29 cellular contexts compared by ENCODE assay signal in the genomic region with DNA sequence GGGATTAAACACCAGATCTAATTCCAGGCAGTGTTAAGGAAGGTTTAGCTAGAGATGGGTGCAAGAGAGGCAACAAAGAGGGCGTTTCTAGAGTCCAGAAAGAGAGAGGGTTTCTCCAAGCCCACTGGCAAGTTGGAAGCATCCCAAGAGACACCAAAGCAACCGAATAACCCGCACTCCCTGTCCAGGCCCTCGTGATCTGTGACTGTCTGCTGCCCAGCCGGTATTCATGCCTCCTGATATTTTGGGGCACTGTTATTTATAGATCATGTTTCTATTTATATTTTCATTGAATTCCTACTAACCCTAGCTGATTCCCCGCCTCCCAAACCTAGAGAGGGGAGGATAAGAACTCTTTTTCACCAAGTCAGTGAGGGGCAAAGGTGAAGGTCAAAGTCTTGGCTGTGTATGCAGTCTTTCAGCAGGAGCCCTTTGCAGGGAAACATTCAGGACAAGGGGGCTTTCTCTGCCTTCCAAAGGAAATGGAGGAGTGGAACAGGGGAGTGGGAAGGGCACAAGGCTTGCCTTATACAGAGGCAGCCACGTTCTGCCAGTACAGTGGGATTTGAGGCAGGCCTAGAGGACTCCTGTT.
DNase-seq lines count a peak whose midpoint lies in the region; ATAC-seq and TF ChIP-seq lines count a peak whose summit lies in the region.
"Had no signal": no experiment of that assay in that cellular context is flagged by ENCODE, and none has a peak within 500 bp of the region (broad histone marks: within the 10 kb centered on the region; RNA-seq: fewer than 3 reads in every experiment).

No MANE protein-coding gene starts in this region.

- peaks cover 0 to 7% (median 0%) of the 10 kb centered on the region in 12 donors for H3K9me3 ChIP-seq in heart left ventricle
- H3K9me3 ChIP-seq in tibial nerve = peaks cover 0 to 8% (median 0%) of the 10 kb centered on the region in 4 donors
- H3K9me3 ChIP-seq: esophagus muscularis mucosa, mucosa of descending colon, SK-N-SH had no signal

- H3K36me3 Mint-ChIP-seq in chondrocyte (ENCODE audit: low read depth) (no peaks in the 10 kb centered on the region), nephron (ENCODE audit: low read depth) (no peaks in the 10 kb centered on the region)
- H3K36me3 Mint-ChIP-seq: activated naive CD8-positive, alpha-beta T cell treated with anti-CD3 and anti-CD28 coated beads for 36 hours; neural progenitor cell; type B pancreatic cell; WTC11 had no signal

- peak in 1 of 2 donors; percentile 70 for TF ChIP-seq EP300 in tibial nerve (IDR thresholded peaks at IDR 0.05)

- H3K4me3 ChIP-seq in heart left ventricle = no peak overlapping the region
- no peak overlapping the region for H3K4me3 ChIP-seq in tibial nerve
- H3K4me3 ChIP-seq: esophagus muscularis mucosa, mucosa of descending colon, neural progenitor cell, sigmoid colon had no signal

- H3K27me3 Mint-ChIP-seq in chondrocyte (ENCODE audit: low read depth) (no peaks in the 10 kb centered on the region), nephron (ENCODE audit: low read depth) (no peaks in the 10 kb centered on the region)
- H3K27me3 Mint-ChIP-seq: activated naive CD8-positive, alpha-beta T cell treated with anti-CD3 and anti-CD28 coated beads for 36 hours; type B pancreatic cell had no signal

- H3K4me1 ChIP-seq in heart left ventricle (peaks cover 0 to 48% (median 20%) of the 10 kb centered on the region in 12 donors), tibial nerve (peaks cover 0 to 51% (median 23%) of the 10 kb centered on the region in 4 donors)
- H3K4me1 ChIP-seq: neural progenitor cell had no signal

- H3K9me3 Mint-ChIP-seq in chondrocyte (ENCODE audit: low read depth) (peaks cover 2% of the 10 kb centered on the region), nephron (no peaks in the 10 kb centered on the region)
- H3K9me3 Mint-ChIP-seq: activated naive CD8-positive, alpha-beta T cell treated with anti-CD3 and anti-CD28 coated beads for 36 hours; dendritic cell treated with granulocyte-macrophage colony-stimulating factor and Interleukin-4, amounts not matched to agents 40 ng/mL and 50 ng/mL, for 4 days; WTC11 had no signal

- peak overlapping the region in 9 of 12 donors; percentile 60 to 82 (median 70) for H3K27ac ChIP-seq in heart left ventricle
- H3K27ac ChIP-seq in tibial nerve = peak overlapping the region; percentile 11 to 85 (median 50)
- H3K27ac ChIP-seq: esophagus muscularis mucosa, foreskin keratinocyte, neural progenitor cell, sigmoid colon had no signal

- ATAC-seq in heart left ventricle (peak; percentile 62 to 86 (median 76)), HG03439 (IDR thresholded peaks at IDR 0.05; ENCODE audit: unreplicated experiment) (no peak)
- ATAC-seq: foreskin keratinocyte, mucosa of descending colon, WTC11 had no signal

- no peak overlapping the region for H3K4me3 Mint-ChIP-seq in chondrocyte (ENCODE audit: unreplicated experiment)
- no peak overlapping the region for H3K4me3 Mint-ChIP-seq in nephron
- H3K4me3 Mint-ChIP-seq: activated CD4-positive, alpha-beta T cell treated with anti-CD3 and anti-CD28 coated beads, Interleukin-2, amount 10 ng/mL, durations not matched to agents 24 days and 14 days; activated naive CD8-positive, alpha-beta T cell treated with anti-CD3 and anti-CD28 coated beads for 36 hours; dendritic cell treated with granulocyte-macrophage colony-stimulating factor and Interleukin-4, amounts not matched to agents 40 ng/mL and 50 ng/mL, for 4 days; neural progenitor cell; WTC11 had no signal

- H3K27ac Mint-ChIP-seq in chondrocyte (ENCODE audit: unreplicated experiment) (peak overlapping the region; percentile 12), nephron (peak overlapping the region; percentile 17 to 51 (median 34))
- H3K27ac Mint-ChIP-seq: activated CD4-positive, alpha-beta T cell treated with anti-CD3 and anti-CD28 coated beads, Interleukin-2, amount 10 ng/mL, durations not matched to agents 24 days and 14 days; activated naive CD8-positive, alpha-beta T cell treated with anti-CD3 and anti-CD28 coated beads for 36 hours; dendritic cell treated with granulocyte-macrophage colony-stimulating factor and Interleukin-4, amounts not matched to agents 40 ng/mL and 50 ng/mL, for 4 days; neural progenitor cell; WTC11 had no signal

- no peak for TF ChIP-seq CTCF in chondrocyte (IDR thresholded peaks at IDR 0.05)
- no peak for TF ChIP-seq CTCF in heart left ventricle (IDR thresholded peaks at IDR 0.05)
- no peak for TF ChIP-seq CTCF in nephron (IDR thresholded peaks at IDR 0.05; ENCODE audit: unreplicated experiment in 3 of 3)
- no peak for TF ChIP-seq CTCF in tibial nerve (IDR thresholded peaks at IDR 0.05)

- no peak for TF ChIP-seq POLR2A in heart left ventricle (IDR thresholded peaks at IDR 0.05)
- TF ChIP-seq POLR2A in tibial nerve (IDR thresholded peaks at IDR 0.05) = no peak

- 44 to 57% (median 49%) methylated on average over 7 of the region's 7 CpGs for WGBS in heart left ventricle, 4 donors
- WGBS in tibial nerve, 2 donors = 34 to 39% methylated on average over 7 of the region's 7 CpGs

- no peak for DNase-seq in chondrocyte (ENCODE audit: low spot score)
- DNase-seq in heart left ventricle = peak in 2 of 5 donors; percentile 63 to 72
- no peak for DNase-seq in tibial nerve (ENCODE audit: low spot score in 2 of 2)
- DNase-seq in NCI-H2227 treated with DMSO at 0.1 percent for 48 hours (lab: John Stamatoyannopoulos, UW) = no peak
- no peak for DNase-seq in NCI-H1436 (lab: John Stamatoyannopoulos, UW)
- DNase-seq: activated CD4-positive, alpha-beta T cell treated with anti-CD3 and anti-CD28 coated beads, Interleukin-2, amount 10 ng/mL, durations not matched to agents 24 days and 14 days; activated CD8-positive, alpha-beta memory T cell treated with anti-CD3 and anti-CD28 coated beads for 24 hours; activated effector memory CD4-positive, alpha-beta T cell treated with Interleukin-2 at 50 U/mL for 16 hours; activated naive CD8-positive, alpha-beta T cell treated with anti-CD3 and anti-CD28 coated beads for 36 hours; activated T-cell treated with anti-CD3 and anti-CD28 coated beads, Interleukin-2, amount 50 U/mL, for 1 hour; anterior cingulate cortex; C1 segment of cervical spinal cord; foreskin keratinocyte; kidney glomerular epithelial cell; mucosa of descending colon; NCI-H146; NCI-H446 treated with DMSO at 0.1 percent for 48 hours; RPMI8226; sigmoid colon; SK-N-SH; stimulated activated CD4-positive, alpha-beta T cell treated with anti-CD3 and anti-CD28 coated beads, Interleukin-15, amount 100 ng/mL, for 24 hours; stimulated activated CD4-positive, alpha-beta T cell treated with anti-CD3 and anti-CD28 coated beads, Interleukin-4, amount 100 ng/mL, for 4 hours had no signal

- intact Hi-C loops in heart left ventricle (cut with DNase I) = no loop called here

- no peaks in the 10 kb centered on the region for H3K36me3 ChIP-seq in heart left ventricle
- H3K36me3 ChIP-seq in tibial nerve = no peaks in the 10 kb centered on the region
- H3K36me3 ChIP-seq: esophagus muscularis mucosa, neural progenitor cell, sigmoid colon had no signal

- H3K27me3 ChIP-seq in heart left ventricle = no peaks in the 10 kb centered on the region
- H3K27me3 ChIP-seq in tibial nerve = no peaks in the 10 kb centered on the region
- H3K27me3 ChIP-seq: esophagus muscularis mucosa, foreskin keratinocyte, neural progenitor cell, sigmoid colon had no signal

- H3K4me1 Mint-ChIP-seq in chondrocyte (ENCODE audit: low read depth) (peaks cover 10% of the 10 kb centered on the region), nephron (peaks cover 18% of the 10 kb centered on the region)
